In genomic region chr1:156186366-156187177, GRCh38 we compare ENCODE assay signal across 5 cellular contexts. TPM values are rescaled to one million over a fixed set of nuclear protein-coding genes. Genes with fewer than 3 reads are reported as not detected.
"Had no signal": no experiment of that assay in that cellular context is flagged by ENCODE, and none has a peak within 500 bp of the region (broad histone marks: within the 10 kb centered on the region; RNA-seq: fewer than 3 reads in every experiment).

No MANE protein-coding gene starts in this region.

RNA-seq across cellular contexts. Expression of gene BGLAP, which starts 55.4 kb away (rescaled TPM):
- total RNA-seq: mesenteric fat pad, occipital lobe, osteocyte, right atrium auricular region, stomach had no signal
